8 cellular contexts compared by ENCODE assay signal in genomic region chr7:90119178-90119971, GRCh38. TPM values are rescaled to one million over a fixed set of nuclear protein-coding genes. Genes with fewer than 3 reads are reported as not detected.
DNase-seq lines count a peak whose midpoint lies in the region; ATAC-seq and TF ChIP-seq lines count a peak whose summit lies in the region.

No MANE protein-coding gene starts in this region.

- no peak for TF ChIP-seq CTCF in WERI-Rb-1 (IDR thresholded peaks at IDR 0.05; ENCODE audit: low read depth, low read length)
- TF ChIP-seq CTCF in coronary artery (IDR thresholded peaks at IDR 0.05), result no peak
- no peak for TF ChIP-seq CTCF in lower leg skin (IDR thresholded peaks at IDR 0.05)

- H3K9me3 ChIP-seq in WERI-Rb-1 (ENCODE audit: severe bottlenecking), result no peaks in the 10 kb centered on the region

- intact Hi-C loops in lower leg skin (cut with DNase I; ENCODE audit: low total_unique reads), result no loop called here

- no peak for TF ChIP-seq POLR2A in lower leg skin (IDR thresholded peaks at IDR 0.05)

- 2% methylated on average over 47 to 57 of the region's 58 CpGs for WGBS in lower leg skin, 2 donors

- DNase-seq in GOT3 (lab: John Stamatoyannopoulos, UW) (peak; percentile 3), WERI-Rb-1 (peak; percentile 45), coronary artery (ENCODE audit: low spot score) (no peak), lower leg skin (ENCODE audit: low spot score in 2 of 2) (no peak), 8988T (no peak)
- DNase-seq in stimulated activated CD4-positive, alpha-beta T cell treated with anti-CD3 and anti-CD28 coated beads, Interleukin-4, amount 100 ng/mL, for 4 hours, result peak; percentile 27 to 63

- ATAC-seq in HG03280 (IDR thresholded peaks at IDR 0.05; ENCODE audit: unreplicated experiment) (no peak), GM21447 (IDR thresholded peaks at IDR 0.05; ENCODE audit: unreplicated experiment) (no peak)

- H3K36me3 ChIP-seq in WERI-Rb-1, result no peaks in the 10 kb centered on the region

- H3K27ac ChIP-seq in WERI-Rb-1 (no peak overlapping the region), coronary artery (no peak overlapping the region)

- H3K27me3 ChIP-seq in WERI-Rb-1 (ENCODE audit: insufficient read depth, low read depth, severe bottlenecking), result no peaks in the 10 kb centered on the region

- H3K4me3 ChIP-seq in WERI-Rb-1 (ENCODE audit: low read depth, low read length) (peak overlapping the region; percentile 68), coronary artery (peak overlapping the region; percentile 70), lower leg skin (ENCODE audit: low read depth, poor library complexity, severe bottlenecking) (peak overlapping the region; percentile 2)

RNA-seq across cellular contexts. Expression of gene STEAP1, which starts 34.9 kb away (rescaled TPM):
- total RNA-seq in lower leg skin, result 1 to 10 TPM in 2 of 4 donors, under 1 TPM in 2; 0.27 to 5.9 (median 1.9) TPM

Comparison
In these comparisons a context has a peak if more than half of its experiments do, and no peak if none do; other contexts are left out.
1. DNase-seq: peak in GOT3 (single experiment), WERI-Rb-1 (single experiment) and stimulated activated CD4-positive, alpha-beta T cell treated with anti-CD3 and anti-CD28 coated beads, Interleukin-4, amount 100 ng/mL, for 4 hours (2 of 2); none in coronary artery (single experiment), lower leg skin (0 of 2) and 8988T (single experiment).
2. H3K4me3 ChIP-seq: peak in every context shown above with its lines; median percentile 70 in coronary artery; 68 in WERI-Rb-1; 2 in lower leg skin.